ENCODE assay signal across 8 cellular contexts in the genomic region with DNA sequence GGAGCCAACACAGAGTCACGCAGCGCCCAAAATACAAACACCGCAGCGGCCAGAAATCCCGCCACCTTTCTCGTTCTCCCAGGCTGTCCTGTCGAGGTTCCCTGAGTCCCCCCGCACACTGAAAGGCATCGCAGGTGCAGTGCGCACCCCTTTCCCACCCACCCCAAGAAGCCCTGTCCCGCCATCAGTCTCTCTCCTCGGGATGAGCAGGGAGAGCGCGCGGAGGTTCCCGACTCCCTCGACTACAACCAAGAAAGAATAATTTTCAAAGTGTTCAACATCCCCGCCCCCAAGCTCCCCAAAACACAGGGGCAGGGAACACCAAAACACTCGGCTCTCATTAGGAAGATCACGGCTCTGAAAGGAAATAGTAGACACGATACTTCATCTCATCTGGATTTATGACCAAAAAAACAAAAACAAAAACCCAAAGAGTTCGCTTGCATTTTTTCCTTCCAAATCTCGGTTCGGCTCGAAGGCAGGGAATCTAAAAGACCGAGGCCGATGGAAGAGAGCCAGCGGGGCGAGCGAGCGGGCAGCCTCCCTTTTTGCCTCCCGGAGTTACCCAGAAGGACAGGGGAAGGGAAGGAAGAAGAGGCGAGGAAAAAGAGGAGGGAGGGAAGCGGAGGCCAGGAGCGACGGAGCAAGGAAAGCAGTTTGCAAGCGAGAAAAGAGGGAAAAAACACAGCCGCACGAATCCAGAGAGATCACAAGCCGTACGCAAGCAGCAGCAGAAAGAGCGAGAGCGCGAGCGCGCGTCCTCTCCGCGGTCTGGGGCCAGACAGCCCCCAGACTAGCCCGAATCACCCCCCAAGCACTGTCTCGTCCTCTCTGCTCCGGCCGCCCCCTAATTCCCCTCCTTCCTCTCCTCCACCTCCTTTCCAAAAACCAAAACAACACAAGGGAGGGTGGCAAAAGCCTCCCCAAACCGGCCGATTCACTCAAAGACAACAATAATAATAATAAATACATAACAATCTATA. TPM values are rescaled to one million over a fixed set of nuclear protein-coding genes. Genes with fewer than 3 reads are reported as not detected.
DNase-seq lines count a peak whose midpoint lies in the region; ATAC-seq lines count a peak whose summit lies in the region.

No MANE protein-coding gene starts in this region.

- peak overlapping the region; percentile 98 to 100 for H3K27ac ChIP-seq in esophagus (ENCODE audit: low read depth in 2 of 2, low read length in 1 of 2)
- H3K27ac ChIP-seq in substantia nigra (ENCODE audit: low read depth, low read length, poor library complexity, severe bottlenecking): peak overlapping the region; percentile 99

- no peaks in the 10 kb centered on the region for H3K27me3 ChIP-seq in esophagus (ENCODE audit: control insufficient read depth in 1 of 2, insufficient read depth in 2 of 2, low read length in 2 of 2)

- DNase-seq in NCI-H345 treated with DMSO at 0.1 percent for 48 hours (lab: John Stamatoyannopoulos, UW; ENCODE audit: unreplicated experiment) (peak; percentile 77), mucosa of gallbladder (ENCODE audit: low spot score) (peak; percentile 56), substantia nigra (lab: John Stamatoyannopoulos, UW) (peak in 36 of 49 donors; percentile 13 to 79 (median 42)), T1000 (lab: John Stamatoyannopoulos, UW) (no peak)
- DNase-seq in activated T-cell treated with anti-CD3 and anti-CD28 coated beads, Interleukin-2, amount 50 U/mL, for 1 hour: peak; percentile 68

- peaks cover 0 to 2% of the 10 kb centered on the region in 2 donors for H3K4me1 ChIP-seq in esophagus (ENCODE audit: control insufficient read depth in 2 of 2, insufficient read depth in 2 of 2, low read length in 1 of 2)

- ATAC-seq in HG03439 (IDR thresholded peaks at IDR 0.05; ENCODE audit: unreplicated experiment): no peak

- no peaks in the 10 kb centered on the region for H3K9me3 ChIP-seq in esophagus (ENCODE audit: control insufficient read depth in 2 of 2, insufficient read depth in 1 of 2, low read depth in 1 of 2, low read length in 1 of 2)

- no peaks in the 10 kb centered on the region for H3K36me3 ChIP-seq in esophagus (ENCODE audit: control insufficient read depth in 2 of 2, insufficient read depth in 2 of 2, low read length in 1 of 2)

- H3K4me3 ChIP-seq in GM08714 (ENCODE audit: low read length) (peak overlapping the region; percentile 51), esophagus (ENCODE audit: low read depth in 1 of 2, low read length in 2 of 2) (peak overlapping the region; percentile 84 to 94)

- WGBS in esophagus, 2 donors: 0 to 1% methylated on average over 55 of the region's 55 CpGs

RNA-seq across cellular contexts. Expression of gene BCL6, which starts 0.8 kb away (rescaled TPM):
- polyA plus RNA-seq in esophagus: 10 to 100 TPM; 24.4 to 28.7 TPM
- 79.4 TPM for total RNA-seq in mucosa of gallbladder

RNA-seq across cellular contexts. Expression of gene RTP2, which starts 42.1 kb away (rescaled TPM):
- polyA plus RNA-seq in esophagus: not detected
- total RNA-seq in mucosa of gallbladder: not detected
